Comparison of ENCODE assay signal across 1 cellular context in the genomic region with DNA sequence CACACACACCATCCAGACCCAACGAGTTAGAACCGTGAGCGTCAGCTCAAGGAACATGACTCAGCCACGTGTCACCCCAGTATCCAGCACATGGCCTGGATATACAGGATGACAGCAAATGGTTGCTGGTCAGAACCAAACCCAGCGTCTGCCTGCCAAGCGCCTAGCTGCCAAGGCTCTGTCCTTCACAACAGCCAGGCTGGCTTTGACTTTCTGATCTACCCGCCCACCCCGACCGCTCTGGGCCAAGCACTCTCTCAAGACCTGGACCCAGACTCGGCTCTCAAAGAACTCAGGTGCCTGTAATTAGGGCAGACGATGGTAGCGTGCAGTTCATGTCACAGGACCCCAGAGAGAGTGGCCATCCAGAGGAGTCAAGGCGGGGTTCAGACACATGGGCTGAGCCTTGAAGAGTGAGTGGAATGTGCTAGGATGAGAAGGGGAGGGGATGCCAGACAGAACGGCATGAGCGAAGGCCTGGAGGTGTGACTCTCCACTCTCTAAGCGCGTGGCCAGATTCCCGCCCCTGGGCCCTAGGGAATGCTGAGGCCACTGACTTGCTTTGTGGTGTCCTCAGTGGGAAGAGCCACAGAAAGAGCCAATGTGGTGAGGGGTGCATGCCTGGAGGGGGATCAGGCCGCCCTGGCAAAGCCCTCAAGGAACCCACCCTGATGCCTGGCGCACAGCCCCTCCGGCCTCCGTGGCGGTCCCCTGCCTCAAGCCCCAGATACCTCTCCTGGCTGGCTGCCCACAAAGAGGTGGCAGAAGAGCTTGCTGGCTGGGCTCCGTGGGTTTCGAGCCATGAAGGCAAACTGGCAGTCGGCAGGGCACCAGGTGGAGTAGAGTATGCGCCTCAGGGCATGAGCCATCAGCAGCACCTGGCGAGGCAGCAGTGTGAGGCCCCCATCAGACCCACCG.
TF ChIP-seq lines count a peak whose summit lies in the region.

No MANE protein-coding gene starts in this region.

TF ChIP-seq in HEK293, 187 proteins besides CTCF, POLR2A, EP300 and RAD21 (continued from another document):
- TF ChIP-seq, protein P1, sequence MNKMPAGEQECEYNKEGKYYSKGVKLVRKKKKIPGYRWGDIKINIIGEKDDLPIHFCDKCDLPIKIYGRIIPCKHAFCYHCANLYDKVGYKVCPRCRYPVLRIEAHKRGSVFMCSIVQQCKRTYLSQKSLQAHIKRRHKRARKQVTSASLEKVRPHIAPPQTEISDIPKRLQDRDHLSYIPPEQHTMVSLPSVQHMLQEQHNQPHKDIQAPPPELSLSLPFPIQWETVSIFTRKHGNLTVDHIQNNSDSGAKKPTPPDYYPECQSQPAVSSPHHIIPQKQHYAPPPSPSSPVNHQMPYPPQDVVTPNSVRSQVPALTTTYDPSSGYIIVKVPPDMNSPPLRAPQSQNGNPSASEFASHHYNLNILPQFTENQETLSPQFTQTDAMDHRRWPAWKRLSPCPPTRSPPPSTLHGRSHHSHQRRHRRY (tag by site-specific recombination; IDR thresholded peaks at IDR 0.05): no peak
- TF ChIP-seq ZNF274 (IDR thresholded peaks at IDR 0.05; ENCODE audit: low read length) (no peak), ZNF274 (tag by site-specific recombination; IDR thresholded peaks at IDR 0.05; ENCODE audit: borderline replicate concordance) (no peak), ZNF48 (tag by site-specific recombination; IDR thresholded peaks at IDR 0.05) (no peak)
